Comparison of ENCODE assay signal across 8 cellular contexts in the genomic region with DNA sequence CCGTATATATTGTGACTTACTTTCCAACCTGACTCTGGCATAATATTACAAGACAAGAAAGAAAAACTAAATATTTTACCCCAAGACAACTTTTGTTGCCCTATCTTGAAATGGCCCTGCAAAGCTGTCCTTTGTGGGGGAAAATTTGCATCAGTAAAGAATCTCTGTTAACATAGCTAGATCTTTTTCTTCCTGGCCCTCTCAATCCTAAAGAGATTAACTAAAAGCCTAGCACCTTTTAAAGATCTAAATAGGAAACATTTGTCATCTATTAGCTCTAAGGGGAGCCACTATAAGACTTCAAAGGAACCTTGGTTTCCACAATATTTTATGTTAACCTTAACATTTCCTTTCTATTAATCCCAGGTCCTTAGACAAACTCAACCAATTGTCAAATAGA.
"Had no signal": no experiment of that assay in that cellular context is flagged by ENCODE, and none has a peak within 500 bp of the region (broad histone marks: within the 10 kb centered on the region; RNA-seq: fewer than 3 reads in every experiment).

No MANE protein-coding gene starts in this region.

- H2AFZ ChIP-seq: GM23248 had no signal

- H3K9me3 Mint-ChIP-seq: H9 had no signal

- ATAC-seq: HCT116 had no signal

- H3K27ac Mint-ChIP-seq: HFFc6 had no signal

- H3K36me3 ChIP-seq: HAP-1 had no signal

- H3K27ac ChIP-seq: GM23248 had no signal

- H3K9me3 ChIP-seq: HAP-1 had no signal

- H3K9ac ChIP-seq: GM23248 had no signal

- DNase-seq: GM23248, GOT3, H7, H9, HCEC 1CT, HFFc6 had no signal

- H3K4me1 ChIP-seq: HAP-1 had no signal

- H3K4me3 ChIP-seq: GM23248, HAP-1 had no signal

- H3K4me3 Mint-ChIP-seq: H9, HFFc6 had no signal
